Comparison of ENCODE assay signal across 1 cellular context in the genomic region with DNA sequence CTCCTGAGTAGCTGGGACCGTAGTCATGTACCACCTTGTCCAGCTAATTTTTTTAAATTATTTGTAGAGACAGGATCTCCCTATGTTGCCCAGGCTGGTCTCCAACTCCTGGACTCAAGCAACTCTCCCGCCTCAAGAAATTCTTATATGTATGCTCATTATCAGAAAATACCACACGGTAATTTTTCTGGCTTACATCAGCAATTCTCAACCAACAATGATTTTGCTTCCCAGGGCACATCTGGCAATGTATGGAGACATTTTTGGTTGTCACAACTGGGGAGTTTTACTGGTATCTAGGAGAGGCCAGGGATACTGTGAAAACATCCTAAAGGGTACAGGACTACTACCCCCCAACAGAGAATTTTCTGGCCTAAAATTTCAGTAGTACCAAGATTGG.
TF ChIP-seq lines count a peak whose summit lies in the region.

No MANE protein-coding gene starts in this region.

TF ChIP-seq in endothelial cell of umbilical vein, 7 proteins besides CTCF, POLR2A, EP300 and RAD21:
- TF ChIP-seq JUN (IDR thresholded peaks at IDR 0.05; ENCODE audit: borderline replicate concordance, insufficient read depth, insufficient read length, low read depth) = no peak
- no peak for TF ChIP-seq MAX (IDR thresholded peaks at IDR 0.05; ENCODE audit: insufficient read depth, insufficient read length)
- TF ChIP-seq EZH2 (IDR thresholded peaks at IDR 0.05; ENCODE audit: borderline replicate concordance, low read depth, low read length, severe bottlenecking) = no peak
- TF ChIP-seq MYC (IDR thresholded peaks at IDR 0.05; ENCODE audit: low read depth, low read length) = no peak
- no peak for TF ChIP-seq POLR2AphosphoS5 (IDR thresholded peaks at IDR 0.05; ENCODE audit: insufficient read depth, low read depth, low read length)
TF ChIP-seq in endothelial cell of umbilical vein: peak in this region for 0.
